In the genomic region with DNA sequence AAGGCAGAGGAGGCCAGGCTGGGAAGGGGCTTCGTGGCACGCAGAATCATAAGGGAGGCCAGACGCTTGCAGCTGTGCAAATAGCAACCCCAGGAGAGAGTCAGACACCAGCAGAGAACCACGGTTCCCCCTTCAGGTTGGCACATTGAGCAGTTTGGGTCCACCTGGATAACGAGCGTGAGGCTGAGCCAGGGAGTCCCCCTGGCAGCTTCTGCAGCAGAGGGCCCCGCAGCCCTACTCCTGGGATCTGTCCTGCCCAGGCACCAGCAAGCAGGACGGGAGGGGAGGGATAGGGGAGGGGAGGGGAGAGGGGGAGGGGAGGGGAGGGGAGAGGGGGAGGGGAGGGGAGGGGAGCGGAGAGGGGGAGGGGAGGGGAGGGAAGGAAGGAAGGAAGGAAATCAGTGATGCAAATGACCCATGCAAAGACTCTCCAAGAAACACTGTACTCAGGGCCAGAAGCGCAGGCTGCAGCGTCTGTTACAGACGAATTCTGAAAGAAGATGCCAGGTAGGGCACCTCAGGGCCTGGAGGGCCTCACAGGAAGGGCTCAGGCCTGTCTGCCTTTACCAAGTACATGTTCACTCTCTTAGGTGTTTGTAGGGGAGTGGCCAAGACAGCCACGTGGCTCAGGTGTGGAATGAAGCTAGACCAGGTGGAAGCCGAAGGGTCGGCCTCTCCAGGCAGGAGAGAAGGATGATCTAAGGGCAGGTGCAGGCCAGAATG, we compare ENCODE assay signal across 12 cellular contexts. TPM values are rescaled to one million over a fixed set of nuclear protein-coding genes. Genes with fewer than 3 reads are reported as not detected.
DNase-seq lines count a peak whose midpoint lies in the region; ATAC-seq and TF ChIP-seq lines count a peak whose summit lies in the region.
"Had no signal": no experiment of that assay in that cellular context is flagged by ENCODE, and none has a peak within 500 bp of the region (broad histone marks: within the 10 kb centered on the region; RNA-seq: fewer than 3 reads in every experiment).

No MANE protein-coding gene starts in this region.

- CTCF ChIA-PET in HCT116 (lab: Charles Lee), result no interaction called here

- no peak overlapping the region for H3K14ac ChIP-seq in neuronal stem cell (ENCODE audit: low read length)

- intact Hi-C loops in HCT116 (cut with micrococcal nuclease), result no loop called here

- no peak overlapping the region for H3K4me3 ChIP-seq in HCT116 (replicated peaks in 1 of 2; ENCODE audit: low read depth in 1 of 2, low read length in 2 of 2)
- H3K4me3 ChIP-seq in neuronal stem cell (ENCODE audit: low read length in 2 of 2), result no peak overlapping the region
- H3K4me3 ChIP-seq: ascending aorta, mucosa of descending colon had no signal

- no peaks in the 10 kb centered on the region for H3K9me2 ChIP-seq in HCT116 (ENCODE audit: insufficient read depth)

- WGBS in neuronal stem cell (ENCODE audit: extremely low coverage in 2 of 2, insufficient read length in 2 of 2, insufficient replicate concordance in 1 of 2), 2 donors, result no CpG with 5 or more reads among the region's 15 CpGs

- peak overlapping the region; percentile 46 for H3K18ac ChIP-seq in neuronal stem cell (ENCODE audit: low read length)

- POLR2A ChIA-PET in HCT116 (lab: Charles Lee), result no interaction called here

- no peak overlapping the region for H3K9ac ChIP-seq in HCT116 (ENCODE audit: low read length)
- no peak overlapping the region for H3K9ac ChIP-seq in neuronal stem cell (ENCODE audit: low read depth, low read length, poor library complexity)

- peak overlapping the region; percentile 34 for H3K23ac ChIP-seq in neuronal stem cell (ENCODE audit: low read depth, low read length, poor library complexity)

- no peak overlapping the region for H4K8ac ChIP-seq in neuronal stem cell (ENCODE audit: low read depth, low read length)

- DNase-seq in HCT116 (ENCODE audit: low read depth, low spot score) (no peak), NCI-H69 (lab: John Stamatoyannopoulos, UW) (peak; percentile 79), epithelial cell of prostate (ENCODE audit: low read depth, low spot score) (peak; percentile 20), neuronal stem cell (ENCODE audit: low spot score) (no peak), hepatic stellate cell (ENCODE audit: low spot score) (no peak)
- no peak for DNase-seq in activated CD4-positive, CD25-positive, alpha-beta regulatory T cell treated with anti-CD3 and anti-CD28 coated beads, Interleukin-2, amount 50 U/mL, for 72 hours
- DNase-seq: activated T-cell treated with anti-CD3 and anti-CD28 coated beads for 4 hours, mucosa of descending colon, right cardiac atrium had no signal

- no peak for TF ChIP-seq POLR2A in HCT116 (IDR thresholded peaks at IDR 0.05; ENCODE audit: borderline replicate concordance, extremely low read depth, insufficient read depth, insufficient read length)

- H2AFZ ChIP-seq in HCT116 (ENCODE audit: low read depth, low read length, poor library complexity, severe bottlenecking) (no peak overlapping the region), neuronal stem cell (ENCODE audit: low read length) (no peak overlapping the region)

- H2BK12ac ChIP-seq in neuronal stem cell (ENCODE audit: low read length), result no peak overlapping the region

- H3K4ac ChIP-seq in neuronal stem cell (ENCODE audit: low read length), result no peak overlapping the region

- no peak overlapping the region for H2BK120ac ChIP-seq in neuronal stem cell (ENCODE audit: low read depth, low read length)

- H3K27ac ChIP-seq in HCT116 (ENCODE audit: low read depth, low read length) (no peak overlapping the region; the same call in 1 of the 2 replicates), epithelial cell of prostate (no peak overlapping the region), neuronal stem cell (replicated peaks; ENCODE audit: low read length) (no peak overlapping the region)
- H3K27ac ChIP-seq: ascending aorta, VCaP had no signal

- TF ChIP-seq CTCF in HCT116 (IDR thresholded peaks at IDR 0.05 in 2 of 3, conservative IDR thresholded peaks at IDR 0.05 in 1 of 3; ENCODE audit: borderline replicate concordance in 1 of 3, insufficient read depth in 1 of 3, low read depth in 2 of 3, low read length in 2 of 3), result no peak

- BruUV-seq in HCT116 (replicated peaks; lab: Mats Ljungman, UMichigan), result no TSS peak

- no peaks in the 10 kb centered on the region for H3K79me2 ChIP-seq in HCT116 (ENCODE audit: insufficient read depth, low read length)

- H4K20me1 ChIP-seq in HCT116 (ENCODE audit: insufficient read depth), result no peaks in the 10 kb centered on the region

- H2AK5ac ChIP-seq in neuronal stem cell (ENCODE audit: low read depth, low read length), result peak overlapping the region; percentile 57

- peak; percentile 30; the same call in 1 of the 2 replicates for ATAC-seq in HCT116
- ATAC-seq in HG03378 (IDR thresholded peaks at IDR 0.05; ENCODE audit: unreplicated experiment), result no peak
- ATAC-seq: mucosa of descending colon, right cardiac atrium had no signal

- TF ChIP-seq RAD21 in HCT116 (IDR thresholded peaks at IDR 0.05; ENCODE audit: low read depth), result no peak

- peaks cover 7 to 23% of the 10 kb centered on the region in 2 experiments; a peak in 3 of 4 replicates for H3K36me3 ChIP-seq in HCT116 (ENCODE audit: control insufficient read depth in 1 of 2, insufficient read depth in 2 of 2, low read length in 2 of 2)
- H3K36me3 ChIP-seq in neuronal stem cell (replicated peaks in 1 of 2; ENCODE audit: control insufficient read depth in 2 of 2, insufficient read depth in 2 of 2, low read length in 2 of 2), result peaks cover 27 to 92% of the 10 kb centered on the region in 2 donors

- H3K4me1 ChIP-seq in HCT116 (ENCODE audit: control insufficient read depth in 1 of 2, insufficient read depth in 2 of 2, low read length in 2 of 2) (no peaks in the 10 kb centered on the region; a peak in 1 of 4 replicates), neuronal stem cell (ENCODE audit: control insufficient read depth in 2 of 2, insufficient read depth in 1 of 2, low read depth in 1 of 2, low read length in 2 of 2) (peaks cover 3 to 22% of the 10 kb centered on the region in 2 donors)
- H3K4me1 ChIP-seq: ascending aorta had no signal

- no peak overlapping the region for H4K91ac ChIP-seq in neuronal stem cell (ENCODE audit: low read depth, low read length, poor library complexity)

- RAD21 ChIA-PET in HCT116 (lab: Charles Lee; ENCODE audit: low non-redundant PET in 1 of 2, low total read pairs in 2 of 2, uncharacterized antibody in 2 of 2, unreplicated experiment in 2 of 2), result no interaction called here

- H3K27me3 ChIP-seq in HCT116 (ENCODE audit: insufficient read depth, low read length), result no peaks in the 10 kb centered on the region
- no peaks in the 10 kb centered on the region for H3K27me3 ChIP-seq in neuronal stem cell (ENCODE audit: control insufficient read depth in 3 of 3, insufficient read depth in 3 of 3, low read depth in 1 of 3, low read length in 3 of 3)
- H3K27me3 ChIP-seq: ascending aorta had no signal

- H3K9me3 ChIP-seq in HCT116 (ENCODE audit: control insufficient read depth in 1 of 2, insufficient read depth in 1 of 2, low read depth in 1 of 2, low read length in 2 of 2) (no peaks in the 10 kb centered on the region), neuronal stem cell (replicated peaks in 1 of 2; ENCODE audit: control insufficient read depth in 2 of 2, insufficient read depth in 1 of 2, low read depth in 1 of 2, low read length in 2 of 2) (peaks cover 0 to 3% of the 10 kb centered on the region in 2 donors)
- H3K9me3 ChIP-seq: ascending aorta, mucosa of descending colon had no signal

- H3K4me2 ChIP-seq in HCT116 (ENCODE audit: low read length) (no peak overlapping the region), neuronal stem cell (ENCODE audit: insufficient read depth, low read length, poor library complexity, severe bottlenecking) (no peak overlapping the region)

- no peak overlapping the region for H2BK15ac ChIP-seq in neuronal stem cell (ENCODE audit: low read length)

- H3K79me1 ChIP-seq in neuronal stem cell (ENCODE audit: low read depth, low read length), result peaks cover 2% of the 10 kb centered on the region

- H2BK5ac ChIP-seq in neuronal stem cell (ENCODE audit: low read length), result no peak overlapping the region

TF ChIP-seq in HCT116, 20 proteins besides CTCF, POLR2A, EP300 and RAD21:
- TF ChIP-seq YY1 (IDR thresholded peaks at IDR 0.05; ENCODE audit: extremely low read depth, insufficient replicate concordance, low read depth, low read length) (no peak), FOSL1 (IDR thresholded peaks at IDR 0.05; ENCODE audit: low read depth) (no peak), EZH2 (IDR thresholded peaks at IDR 0.05) (no peak), SIN3A (IDR thresholded peaks at IDR 0.05; ENCODE audit: low read depth) (no peak), SP1 (IDR thresholded peaks at IDR 0.05; ENCODE audit: low read depth) (no peak), CBX3 (IDR thresholded peaks at IDR 0.05; ENCODE audit: low read depth) (no peak), ELF1 (IDR thresholded peaks at IDR 0.05; ENCODE audit: borderline replicate concordance, low read depth) (no peak)
- TF ChIP-seq, protein P1, sequence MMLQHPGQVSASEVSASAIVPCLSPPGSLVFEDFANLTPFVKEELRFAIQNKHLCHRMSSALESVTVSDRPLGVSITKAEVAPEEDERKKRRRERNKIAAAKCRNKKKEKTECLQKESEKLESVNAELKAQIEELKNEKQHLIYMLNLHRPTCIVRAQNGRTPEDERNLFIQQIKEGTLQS (IDR thresholded peaks at IDR 0.05), result no peak
- TF ChIP-seq, protein P2, sequence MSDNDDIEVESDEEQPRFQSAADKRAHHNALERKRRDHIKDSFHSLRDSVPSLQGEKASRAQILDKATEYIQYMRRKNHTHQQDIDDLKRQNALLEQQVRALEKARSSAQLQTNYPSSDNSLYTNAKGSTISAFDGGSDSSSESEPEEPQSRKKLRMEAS (IDR thresholded peaks at IDR 0.05), result no peak; the same call in 1 of the 2 replicates

RNA-seq across cellular contexts. Expression of a gene that starts 32.3 kb away (rescaled TPM):
- total RNA-seq in HCT116 (2021; ENCODE audit: unreplicated experiment), result 14.3 TPM
- polyA plus RNA-seq in HCT116 (2012), result 14.5 and 16.0 TPM in 2 replicates
- polyA plus RNA-seq in neuronal stem cell (2013, experiment 1 of 2), result 4.2 TPM
- polyA plus RNA-seq in neuronal stem cell (2013, experiment 2 of 2), result 3.8 TPM

Comparison
In these comparisons a context has a peak if more than half of its experiments do, and no peak if none do; other contexts are left out.
1. DNase-seq: peak in NCI-H69 (single experiment) and epithelial cell of prostate (single experiment); none in HCT116 (single experiment), neuronal stem cell (single experiment), hepatic stellate cell (single experiment) and activated CD4-positive, CD25-positive, alpha-beta regulatory T cell treated with anti-CD3 and anti-CD28 coated beads, Interleukin-2, amount 50 U/mL, for 72 hours (single experiment).